Comparison of ENCODE assay signal across 26 cellular contexts in genomic region chr11:122679441-122679840, GRCh38.
"Had no signal": no experiment of that assay in that cellular context is flagged by ENCODE, and none has a peak within 500 bp of the region (broad histone marks: within the 10 kb centered on the region; RNA-seq: fewer than 3 reads in every experiment).

No MANE protein-coding gene starts in this region.

- H3K9me3 Mint-ChIP-seq: dendritic cell treated with granulocyte-macrophage colony-stimulating factor and Interleukin-4, amounts not matched to agents 40 ng/mL and 50 ng/mL, for 4 days; endodermal cell; mesothelial cell of epicardium; naive B cell; nephron progenitor cell; stimulated activated naive B cell treated with anti-CD40 and anti-IgM and Interleukin-4, amounts not matched to agents 10 μg/mL and 1 μg/mL and 100 μg/mL, for 72 hours; stimulated activated naive CD8-positive, alpha-beta T cell treated with anti-CD3 and anti-CD28 coated beads, Interleukin-15, Interleukin-2, amounts not matched to agents 100 ng/mL and 50 ng/mL, for 24 hours had no signal

- H3K9me3 ChIP-seq: colonic mucosa, gastrocnemius medialis, left lung, mucosa of descending colon, prostate gland, right atrium auricular region, sigmoid colon, thoracic aorta, transverse colon, vagina had no signal

- H3K36me3 ChIP-seq: colonic mucosa, gastrocnemius medialis, left lung, prostate gland, right atrium auricular region, sigmoid colon, thoracic aorta, transverse colon, vagina had no signal

- H3K27ac Mint-ChIP-seq: dendritic cell treated with granulocyte-macrophage colony-stimulating factor and Interleukin-4, amounts not matched to agents 40 ng/mL and 50 ng/mL, for 4 days; endodermal cell; mesothelial cell of epicardium; nephron progenitor cell; stimulated activated naive B cell treated with anti-CD40 and anti-IgM and Interleukin-4, amounts not matched to agents 10 μg/mL and 1 μg/mL and 100 μg/mL, for 72 hours; stimulated activated naive CD8-positive, alpha-beta T cell treated with anti-CD3 and anti-CD28 coated beads, Interleukin-15, Interleukin-2, amounts not matched to agents 100 ng/mL and 50 ng/mL, for 24 hours had no signal

- H3K4me3 Mint-ChIP-seq: dendritic cell treated with granulocyte-macrophage colony-stimulating factor and Interleukin-4, amounts not matched to agents 40 ng/mL and 50 ng/mL, for 4 days; endodermal cell; mesothelial cell of epicardium; nephron progenitor cell; stimulated activated naive B cell treated with anti-CD40 and anti-IgM and Interleukin-4, amounts not matched to agents 10 μg/mL and 1 μg/mL and 100 μg/mL, for 72 hours; stimulated activated naive CD8-positive, alpha-beta T cell treated with anti-CD3 and anti-CD28 coated beads, Interleukin-15, Interleukin-2, amounts not matched to agents 100 ng/mL and 50 ng/mL, for 24 hours had no signal

- DNase-seq: colonic mucosa; effector CD8-positive, alpha-beta T cell; endodermal cell; gastrocnemius medialis; head of caudate nucleus; left cardiac atrium; left lung; mesenchymal stem cell; mucosa of descending colon; naive B cell; nephron progenitor cell; nucleus accumbens; sigmoid colon; stimulated activated CD4-positive, alpha-beta T cell treated with anti-CD3 and anti-CD28 coated beads, Interleukin-15, amount 100 ng/mL, for 24 hours; stimulated activated CD4-positive, alpha-beta T cell treated with anti-CD3 and anti-CD28 coated beads, Interleukin-2, amount 100 ng/mL, for 48 hours; stimulated activated naive B cell treated with anti-CD40 and anti-IgM and Interleukin-4, amounts not matched to agents 10 μg/mL and 1 μg/mL and 100 μg/mL, for 72 hours; transverse colon had no signal

- ATAC-seq: esophagus mucosa; gastrocnemius medialis; left cardiac atrium; left lung; mucosa of descending colon; stimulated activated naive B cell treated with anti-CD40 and anti-IgM and Interleukin-4, amounts not matched to agents 10 μg/mL and 1 μg/mL and 100 μg/mL, for 72 hours had no signal

- H3K27me3 ChIP-seq: colonic mucosa, left lung, right atrium auricular region, sigmoid colon, transverse colon, vagina had no signal

- H3K27ac ChIP-seq: colonic mucosa, epithelial cell of prostate, gastrocnemius medialis, left lung, prostate gland, right atrium auricular region, sigmoid colon, thoracic aorta, transverse colon, vagina had no signal

- H3K36me3 Mint-ChIP-seq: mesothelial cell of epicardium, naive B cell had no signal

- H3K4me1 ChIP-seq: colonic mucosa, gastrocnemius medialis, prostate gland, right atrium auricular region, sigmoid colon, transverse colon, vagina had no signal

- H3K27me3 Mint-ChIP-seq: dendritic cell treated with granulocyte-macrophage colony-stimulating factor and Interleukin-4, amounts not matched to agents 40 ng/mL and 50 ng/mL, for 4 days; stimulated activated naive B cell treated with anti-CD40 and anti-IgM and Interleukin-4, amounts not matched to agents 10 μg/mL and 1 μg/mL and 100 μg/mL, for 72 hours; stimulated activated naive CD8-positive, alpha-beta T cell treated with anti-CD3 and anti-CD28 coated beads, Interleukin-15, Interleukin-2, amounts not matched to agents 100 ng/mL and 50 ng/mL, for 24 hours had no signal

- H3K4me3 ChIP-seq: colonic mucosa, gastrocnemius medialis, left lung, mucosa of descending colon, prostate gland, right atrium auricular region, sigmoid colon, thoracic aorta, transverse colon, vagina had no signal
